In the genomic region with DNA sequence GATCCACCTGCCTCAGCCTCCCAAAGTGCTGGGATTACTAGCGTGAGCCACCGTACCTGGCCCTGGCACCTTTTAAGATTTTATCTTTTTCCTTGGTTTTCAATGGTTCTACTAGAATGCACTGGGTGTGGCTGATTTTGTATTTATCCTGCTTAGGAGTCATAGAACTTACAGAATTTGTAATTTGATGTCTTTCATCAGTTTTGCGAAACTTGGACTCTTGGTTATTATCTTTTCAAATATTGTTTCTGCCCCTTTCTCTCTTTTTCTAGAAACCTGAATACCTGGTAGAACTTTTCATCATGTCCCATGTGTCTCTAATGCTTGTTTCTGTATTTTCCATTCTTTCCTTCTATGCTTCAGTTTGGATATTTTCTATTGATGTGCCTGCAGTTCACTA, we compare ENCODE assay signal across 24 cellular contexts.
"Had no signal": no experiment of that assay in that cellular context is flagged by ENCODE, and none has a peak within 500 bp of the region (broad histone marks: within the 10 kb centered on the region; RNA-seq: fewer than 3 reads in every experiment).

No MANE protein-coding gene starts in this region.

- H3K36me3 ChIP-seq: brain microvascular endothelial cell had no signal

- H3K4me3 ChIP-seq: cardiac muscle cell, SJSA1 had no signal

- H3K27ac Mint-ChIP-seq: activated CD4-positive, alpha-beta memory T cell treated with anti-CD3 and anti-CD28 coated beads, Interleukin-2, amount 10 ng/mL, durations not matched to agents 7 days and 5 days; activated naive CD4-positive, alpha-beta T cell treated with anti-CD3 and anti-CD28 coated beads, Interleukin-2, amount 50 U/mL, for 24 hours had no signal

- H3K36me3 Mint-ChIP-seq: activated naive CD4-positive, alpha-beta T cell treated with anti-CD3 and anti-CD28 coated beads, Interleukin-2, amount 50 U/mL, for 24 hours had no signal

- DNase-seq: activated B cell treated with CpG ODN at 0.5 μM for 24 hours; activated CD4-positive, alpha-beta memory T cell treated with anti-CD3 and anti-CD28 coated beads, Interleukin-2, amount 10 ng/mL, durations not matched to agents 7 days and 5 days; activated CD4-positive, alpha-beta T cell treated with anti-CD3 and anti-CD28 coated beads, Interleukin-2, amount 50 U/mL, for 1 hour; activated CD8-positive, alpha-beta memory T cell treated with anti-CD3 and anti-CD28 coated beads, Interleukin-2, amount 50 U/mL, for 48 hours; activated effector memory CD4-positive, alpha-beta T cell treated with Interleukin-2 at 50 U/mL for 16 hours; activated naive CD4-positive, alpha-beta T cell; activated T-cell treated with anti-CD3 and anti-CD28 coated beads, Interleukin-2, amount 50 U/mL, for 1 hour; amygdala; brain microvascular endothelial cell; NCI-H1092; NCI-H1417 treated with DMSO at 0.1 percent for 48 hours; NCI-H1694; NCI-H2029; NCI-H524; PC-3; SHP77; SW 1271; T1000 had no signal

- H3K4me3 Mint-ChIP-seq: activated B cell treated with CpG ODN at 0.5 μM for 24 hours; activated CD4-positive, alpha-beta memory T cell treated with anti-CD3 and anti-CD28 coated beads, Interleukin-2, amount 10 ng/mL, durations not matched to agents 7 days and 5 days; activated naive CD4-positive, alpha-beta T cell treated with anti-CD3 and anti-CD28 coated beads, Interleukin-2, amount 50 U/mL, for 24 hours; T-helper 1 cell treated with Interleukin-12 subunit alpha and Interleukin-12 subunit beta and Interleukin-4 antibody, amounts not matched to agents 30 μg/mL and 1 μg/mL, for 36 hours had no signal

- H3K27me3 ChIP-seq: brain microvascular endothelial cell, cardiac muscle cell had no signal

- H3K9me3 ChIP-seq: SJSA1 had no signal

- H3K27ac ChIP-seq: brain microvascular endothelial cell, cardiac muscle cell, KMS-11, SJSA1 had no signal

- ATAC-seq: PC-3, SK-N-SH treated with all-trans-retinoic acid at 6 μM for 48 hours had no signal

- H3K27me3 Mint-ChIP-seq: activated B cell treated with CpG ODN at 0.5 μM for 24 hours; activated naive CD4-positive, alpha-beta T cell treated with anti-CD3 and anti-CD28 coated beads, Interleukin-2, amount 50 U/mL, for 24 hours had no signal
